In genomic region chr17:64084086-64084939, GRCh38 we compare ENCODE assay signal across 11 cellular contexts. TPM values are rescaled to one million over a fixed set of nuclear protein-coding genes. Genes with fewer than 3 reads are reported as not detected.
DNase-seq lines count a peak whose midpoint lies in the region; ATAC-seq and TF ChIP-seq lines count a peak whose summit lies in the region.
"Had no signal": no experiment of that assay in that cellular context is flagged by ENCODE, and none has a peak within 500 bp of the region (broad histone marks: within the 10 kb centered on the region; RNA-seq: fewer than 3 reads in every experiment).

No MANE protein-coding gene starts in this region.

- H3K9me3 ChIP-seq in GM23248 (ENCODE audit: low read depth) (no peaks in the 10 kb centered on the region), duodenal mucosa (ENCODE audit: control insufficient read depth in 1 of 2, low read length in 2 of 2) (no peaks in the 10 kb centered on the region)

- peaks cover 17% of the 10 kb centered on the region for H3K36me3 Mint-ChIP-seq in activated CD4-positive, alpha-beta T cell treated with anti-CD3 and anti-CD28 coated beads for 36 hours (ENCODE audit: low read depth)

- H3K4me2 ChIP-seq in GM23248 (ENCODE audit: unreplicated experiment): no peak overlapping the region

- H3K9me2 ChIP-seq in GM23248 (ENCODE audit: insufficient read depth): no peaks in the 10 kb centered on the region

- in situ Hi-C loops in GM23248 (cut with MboI): no loop called here

- H3K27me3 Mint-ChIP-seq in activated CD4-positive, alpha-beta T cell treated with anti-CD3 and anti-CD28 coated beads for 36 hours: no peaks in the 10 kb centered on the region

- DNase-seq in GM23248: peak; percentile 50
- DNase-seq in NCI-H69 (lab: John Stamatoyannopoulos, UW): peak; percentile 37
- DNase-seq in renal cortical epithelial cell (ENCODE audit: low read depth): peak; percentile 85
- DNase-seq in SHP77 (lab: John Stamatoyannopoulos, UW): no peak
- DNase-seq in omental fat pad (ENCODE audit: low spot score): no peak
- DNase-seq in activated CD4-positive, alpha-beta T cell treated with anti-CD3 and anti-CD28 coated beads for 36 hours: no peak
- no peak for DNase-seq in activated T-cell treated with anti-CD3 and anti-CD28 coated beads, Interleukin-2, amount 50 U/mL, for 1 hour
- DNase-seq: activated CD4-positive, CD25-positive, alpha-beta regulatory T cell treated with anti-CD3 and anti-CD28 coated beads, Interleukin-2, amount 50 U/mL, for 72 hours; immature natural killer cell had no signal

- peaks cover 16% of the 10 kb centered on the region; the same call in 1 of the 2 replicates for H3F3A ChIP-seq in GM23248 (ENCODE audit: insufficient read depth)

- H3K4me3 ChIP-seq in GM23248 (no peak overlapping the region), duodenal mucosa (ENCODE audit: low read depth in 1 of 2, low read length in 2 of 2) (peak overlapping the region; percentile 5 to 26)
- H3K4me3 ChIP-seq: cardiac muscle cell had no signal

- ATAC-seq in omental fat pad (ENCODE audit: low FRiP score): no peak
- no peak for ATAC-seq in activated CD4-positive, alpha-beta T cell treated with anti-CD3 and anti-CD28 coated beads for 36 hours

- H3K4me1 ChIP-seq in GM23248 (ENCODE audit: insufficient read depth): peaks cover 26% of the 10 kb centered on the region
- peaks cover 50 to 54% of the 10 kb centered on the region in 2 donors for H3K4me1 ChIP-seq in duodenal mucosa (ENCODE audit: control insufficient read depth in 1 of 2, insufficient read depth in 2 of 2, low read length in 2 of 2)

- H3K4me3 Mint-ChIP-seq in activated CD4-positive, alpha-beta T cell treated with anti-CD3 and anti-CD28 coated beads for 36 hours: no peak overlapping the region
- H3K4me3 Mint-ChIP-seq: immature natural killer cell had no signal

- 65 to 66% methylated on average over 10 of the region's 10 CpGs for WGBS in GM23248 (ENCODE audit: low coverage in 1 of 2, low lambda C conversion rate in 2 of 2, missing lambda C conversion rate in 2 of 2), 2 experiments

- no peaks in the 10 kb centered on the region for H4K20me1 ChIP-seq in GM23248 (ENCODE audit: insufficient read depth)

- CTCF ChIA-PET in activated CD4-positive, alpha-beta T cell treated with anti-CD3 and anti-CD28 coated beads for 36 hours (lab: Charles Lee): interaction anchor here (0.5 to 5.8 kb wide), 6 partner anchors 19 to 238 kb away, joined by 3 to 30 read pairs (median 6); no protein-coding TSS in a partner anchor

- H3K9ac ChIP-seq in GM23248: no peak overlapping the region
- peak overlapping the region in 1 of 2 donors; percentile 46 for H3K9ac ChIP-seq in duodenal mucosa (ENCODE audit: low read depth in 1 of 2, low read length in 2 of 2)

- no peaks in the 10 kb centered on the region for H3K9me3 Mint-ChIP-seq in activated CD4-positive, alpha-beta T cell treated with anti-CD3 and anti-CD28 coated beads for 36 hours (ENCODE audit: low read depth)
- H3K9me3 Mint-ChIP-seq: immature natural killer cell had no signal

- no peak overlapping the region for H3K27ac Mint-ChIP-seq in activated CD4-positive, alpha-beta T cell treated with anti-CD3 and anti-CD28 coated beads for 36 hours
- H3K27ac Mint-ChIP-seq: immature natural killer cell had no signal

- TF ChIP-seq CTCF in omental fat pad (IDR thresholded peaks at IDR 0.05): no peak

- H3K79me2 ChIP-seq in GM23248 (ENCODE audit: insufficient read depth): peaks cover 60% of the 10 kb centered on the region

- H3K27ac ChIP-seq in GM23248: no peak overlapping the region
- H3K27ac ChIP-seq in duodenal mucosa (ENCODE audit: low read depth, low read length): peak overlapping the region; percentile 60
- H3K27ac ChIP-seq: cardiac muscle cell had no signal

- H2AFZ ChIP-seq in GM23248: no peak overlapping the region

- intact Hi-C loops in activated CD4-positive, alpha-beta T cell treated with anti-CD3 and anti-CD28 coated beads for 36 hours (cut with DNase I, micrococcal nuclease): loop anchor here in 1 of 2 experiments (5.0 kb wide), 1 partner anchor 48 kb away; the partner anchor contains the start of gene ERN1

- peaks cover 37% of the 10 kb centered on the region for H3K4me1 Mint-ChIP-seq in activated CD4-positive, alpha-beta T cell treated with anti-CD3 and anti-CD28 coated beads for 36 hours

- 0 out of 2 replicates have a peak, but pooled peaks cover 3% of the 10 kb centered on the region for H3K36me3 ChIP-seq in GM23248 (ENCODE audit: low read depth)
- peaks cover 0 to under 1% of the 10 kb centered on the region in 2 donors for H3K36me3 ChIP-seq in duodenal mucosa (ENCODE audit: control insufficient read depth in 1 of 2, insufficient read depth in 2 of 2, low read length in 2 of 2)
- H3K36me3 ChIP-seq: cardiac muscle cell had no signal

- H3K27me3 ChIP-seq in GM23248 (replicated peaks; ENCODE audit: insufficient read depth): no peaks in the 10 kb centered on the region
- H3K27me3 ChIP-seq in duodenal mucosa (ENCODE audit: control insufficient read depth in 1 of 2, insufficient read depth in 2 of 2, low read length in 2 of 2): no peaks in the 10 kb centered on the region
- H3K27me3 ChIP-seq: cardiac muscle cell had no signal

- POLR2A ChIA-PET in activated CD4-positive, alpha-beta T cell treated with anti-CD3 and anti-CD28 coated beads for 36 hours (lab: Charles Lee): no interaction called here

RNA-seq across cellular contexts. Expression of gene ERN1, which starts 45.6 kb away (rescaled TPM):
- 5.7 and 5.8 TPM in 2 replicates for total RNA-seq in GM23248 (2014; rRNA removed; shearing (Covaris generic))
- polyA plus RNA-seq in GM23248 (2016; fragmentation: Nextera tagmentation; extraction: Ambion mirVana): 9.9 and 13.7 TPM in 2 replicates
- total RNA-seq in renal cortical epithelial cell: 4.5 and 10.6 TPM in 2 replicates
- total RNA-seq in omental fat pad: 10 to 100 TPM; 14.6 to 54.4 (median 30.4) TPM
- 10 to 100 TPM; 23.7 to 26.8 TPM for total RNA-seq in activated CD4-positive, alpha-beta T cell treated with anti-CD3 and anti-CD28 coated beads for 36 hours

Comparison
In these comparisons a context has a peak if more than half of its experiments do, and no peak if none do; other contexts are left out.
1. DNase-seq: peak in GM23248 (single experiment), NCI-H69 (single experiment) and renal cortical epithelial cell (single experiment); none in SHP77 (0 of 2), omental fat pad (single experiment), activated CD4-positive, alpha-beta T cell treated with anti-CD3 and anti-CD28 coated beads for 36 hours (single experiment) and activated T-cell treated with anti-CD3 and anti-CD28 coated beads, Interleukin-2, amount 50 U/mL, for 1 hour (single experiment).